Comparison of ENCODE assay signal across 12 cellular contexts in the genomic region with DNA sequence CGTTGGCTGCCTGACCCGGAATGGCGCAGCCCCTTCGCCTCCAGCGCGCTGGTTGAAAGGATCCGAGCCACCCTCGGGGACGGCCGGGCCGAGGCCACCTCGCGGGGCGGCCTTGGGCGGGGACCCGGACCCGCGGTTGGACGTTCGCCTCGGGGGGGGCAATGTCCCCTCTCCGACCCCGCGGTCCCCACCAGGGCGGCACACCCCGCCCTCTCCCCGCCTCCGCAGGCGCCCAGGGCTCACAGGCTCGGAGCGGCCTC. TPM values are rescaled to one million over a fixed set of nuclear protein-coding genes. Genes with fewer than 3 reads are reported as not detected.
A peak's percentile ranks its signal among the peaks of the same experiment; 100 is the strongest.
DNase-seq lines count a peak whose midpoint lies in the region; ATAC-seq, FAIRE-seq and TF ChIP-seq lines count a peak whose summit lies in the region.
"Had no signal": no experiment of that assay in that cellular context is flagged by ENCODE, and none has a peak within 500 bp of the region (broad histone marks: within the 10 kb centered on the region; RNA-seq: fewer than 3 reads in every experiment).

No MANE protein-coding gene starts in this region.

- H3K4me3 ChIP-seq in fibroblast of villous mesenchyme (ENCODE audit: low read depth, low read length) (peak overlapping the region; percentile 14), pancreas (peak overlapping the region; percentile 24 to 50 (median 34)), vagina (peak overlapping the region; percentile 46 to 71)

- no peak for FAIRE-seq in pancreas (lab: Jason Lieb, UNC)

- intact Hi-C loops in Right ventricle myocardium superior (cut with DNase I) (no loop called here), Right ventricle myocardium inferior (cut with DNase I) (loop anchor here (2.0 kb wide), 1 partner anchor 16 kb away; no protein-coding TSS in a partner anchor), pancreas (cut with DNase I) (no loop called here), vagina (cut with DNase I) (no loop called here)

- peaks cover 3 to 14% (median 8%) of the 10 kb centered on the region in 3 donors for H3K4me1 ChIP-seq in pancreas
- H3K4me1 ChIP-seq in vagina: peaks cover 21% of the 10 kb centered on the region

- ATAC-seq in Right ventricle myocardium superior (ENCODE audit: poor library complexity) (peak; percentile 2), Right ventricle myocardium inferior (no peak), pancreas (no peak), HG03095 (IDR thresholded peaks at IDR 0.05; ENCODE audit: unreplicated experiment) (no peak)

- DNase-seq in Right ventricle myocardium superior: no peak
- no peak for DNase-seq in Right ventricle myocardium inferior (ENCODE audit: missing footprints)
- DNase-seq in fibroblast of villous mesenchyme (ENCODE audit: low read depth): no peak
- DNase-seq in pancreas: peak in 1 of 6 donors; percentile 43
- no peak for DNase-seq in vagina (ENCODE audit: extremely low spot score in 2 of 2)
- DNase-seq in NCI-H1930 (lab: John Stamatoyannopoulos, UW): no peak
- DNase-seq in activated CD4-positive, CD25-positive, alpha-beta regulatory T cell treated with anti-CD3 and anti-CD28 coated beads, Interleukin-2, amount 50 U/mL, for 72 hours: no peak
- DNase-seq: activated T-cell treated with anti-CD3 and anti-CD28 coated beads for 4 hours, Kasumi-1 had no signal

- no peaks in the 10 kb centered on the region for H3K9me3 ChIP-seq in pancreas
- H3K9me3 ChIP-seq in vagina: no peaks in the 10 kb centered on the region

- no peak for TF ChIP-seq POLR2A in vagina (IDR thresholded peaks at IDR 0.05)

- H3K27ac ChIP-seq in pancreas: no peak overlapping the region
- H3K27ac ChIP-seq in vagina: no peak overlapping the region

- no peak for TF ChIP-seq CTCF in fibroblast of villous mesenchyme (IDR thresholded peaks at IDR 0.05; ENCODE audit: insufficient read depth, low read depth, low read length)
- TF ChIP-seq CTCF in pancreas (IDR thresholded peaks at IDR 0.05): no peak
- no peak for TF ChIP-seq CTCF in vagina (IDR thresholded peaks at IDR 0.05)

- H3K36me3 ChIP-seq in pancreas (no peaks in the 10 kb centered on the region), vagina (no peaks in the 10 kb centered on the region)

- 4 to 6% methylated on average over 26 to 31 of the region's 31 CpGs for WGBS in pancreas, 2 donors

- no peaks in the 10 kb centered on the region for H3K27me3 ChIP-seq in pancreas
- H3K27me3 ChIP-seq in vagina: no peaks in the 10 kb centered on the region

RNA-seq across cellular contexts. Expression of gene SOX8, which starts 1.0 kb away (rescaled TPM):
- total RNA-seq in Right ventricle myocardium superior (1.0 TPM), Right ventricle myocardium inferior (0.89 TPM), fibroblast of villous mesenchyme (under 0.01 TPM in 1 of 2 replicates, not detected in the other), pancreas (1 to 10 TPM in 1 of 6 donors, under 1 TPM in 5; 0.54 to 1.3 (median 0.75) TPM), vagina (0.74 TPM)
- polyA plus RNA-seq in pancreas: 1 to 10 TPM; 3.5 to 5.5 TPM
- total RNA-seq: osteoblast had no signal
- polyA plus RNA-seq: AG04450 had no signal

RNA-seq across cellular contexts. Expression of gene LMF1, which starts 9.7 kb away (rescaled TPM):
- total RNA-seq in Right ventricle myocardium superior (5.6 TPM), Right ventricle myocardium inferior (8.1 TPM), fibroblast of villous mesenchyme (13.0 and 15.8 TPM in 2 replicates), pancreas (10 to 100 TPM in 4 of 6 donors, 1 to 10 TPM in 2; 9.3 to 17.6 (median 15.4) TPM), vagina (26.0 TPM)
- 10 to 100 TPM; 48.3 to 64.6 TPM for polyA plus RNA-seq in pancreas
